Comparison of ENCODE assay signal across 10 cellular contexts in the genomic region with DNA sequence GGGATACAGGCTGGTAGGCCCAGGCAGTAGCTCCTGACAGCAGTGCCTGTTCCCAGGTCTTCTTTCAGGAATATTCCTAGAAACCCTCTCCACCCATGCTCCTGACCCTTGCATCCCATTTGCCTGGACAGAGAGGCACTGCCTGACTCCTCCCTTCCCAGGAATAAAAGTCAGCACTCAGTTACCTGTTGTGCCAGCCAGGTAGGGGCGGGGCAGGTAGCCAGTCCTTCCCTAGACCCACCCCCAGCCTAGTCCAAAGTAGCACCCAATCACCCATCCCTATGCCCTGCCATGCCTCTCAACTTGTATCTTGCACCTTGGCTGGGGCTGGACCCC.
"Had no signal": no experiment of that assay in that cellular context is flagged by ENCODE, and none has a peak within 500 bp of the region (broad histone marks: within the 10 kb centered on the region; RNA-seq: fewer than 3 reads in every experiment).

No MANE protein-coding gene starts in this region.

- H3K36me3 ChIP-seq: ovary, thyroid gland had no signal

- H3K9me3 ChIP-seq: body of pancreas, ovary, thyroid gland had no signal

- H3K4me3 ChIP-seq: body of pancreas, ovary, thyroid gland had no signal

- DNase-seq: activated CD4-positive, alpha-beta T cell treated with anti-CD3 and anti-CD28 coated beads, Interleukin-2, amount 50 U/mL, for 1 hour; amniotic stem cell; effector memory CD4-positive, alpha-beta T cell; hippocampal formation; mammary epithelial cell; thyroid gland had no signal

- H3K27me3 ChIP-seq: body of pancreas, ovary, thyroid gland had no signal

- ATAC-seq: activated naive CD4-positive, alpha-beta T cell treated with anti-CD3 and anti-CD28 coated beads, Interleukin-2, amount 50 U/mL, for 72 hours; body of pancreas had no signal

- H3K27ac ChIP-seq: epithelial cell of prostate, ovary, thyroid gland had no signal
